12 cellular contexts compared by ENCODE assay signal in the genomic region with DNA sequence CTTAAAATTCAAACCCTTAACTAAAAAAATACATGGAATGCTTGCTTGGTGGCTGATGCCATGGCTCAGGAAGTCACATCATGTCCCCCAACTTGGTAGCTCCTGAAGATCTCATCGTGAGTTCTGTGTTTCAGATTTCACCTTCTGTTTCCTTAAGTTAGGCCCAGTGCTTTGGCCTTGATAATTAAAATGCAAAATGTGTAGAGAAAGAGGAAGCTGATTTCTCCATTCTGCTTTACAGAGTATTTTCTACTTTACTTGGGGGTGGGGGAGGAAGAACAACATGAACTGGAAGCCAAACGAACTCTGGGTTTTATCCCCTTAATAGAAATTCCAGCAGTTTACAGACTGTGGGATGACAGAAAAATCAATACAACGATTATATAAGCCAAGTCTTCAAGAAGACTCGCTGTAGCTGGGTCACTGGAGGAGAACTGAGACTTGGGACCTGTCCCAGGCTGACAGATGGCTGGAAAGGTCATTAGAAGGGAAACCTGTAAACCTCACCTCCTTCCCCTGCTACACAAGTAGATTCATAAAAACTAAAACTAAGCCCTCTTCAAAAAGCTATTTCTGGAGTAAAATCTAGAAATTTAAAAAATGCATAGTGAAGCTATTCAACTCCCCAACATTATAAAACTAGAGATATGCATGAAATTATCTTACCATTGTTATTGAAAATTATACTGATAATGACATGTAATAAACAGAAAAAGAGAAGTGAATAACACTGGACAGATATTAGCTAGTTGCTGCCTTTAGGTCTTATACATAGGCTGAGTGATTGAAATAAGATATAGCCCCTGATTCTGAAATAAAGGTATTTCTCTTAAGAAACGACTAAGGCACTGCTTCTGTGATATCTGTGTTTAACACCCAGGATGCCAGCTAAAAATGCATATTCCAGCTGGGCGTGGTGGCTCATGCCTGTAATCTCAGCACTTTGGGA. TPM values are rescaled to one million over a fixed set of nuclear protein-coding genes. Genes with fewer than 3 reads are reported as not detected.
A peak's percentile ranks its signal among the peaks of the same experiment; 100 is the strongest.
DNase-seq lines count a peak whose midpoint lies in the region; ATAC-seq, FAIRE-seq and TF ChIP-seq lines count a peak whose summit lies in the region.
"Had no signal": no experiment of that assay in that cellular context is flagged by ENCODE, and none has a peak within 500 bp of the region (broad histone marks: within the 10 kb centered on the region; RNA-seq: fewer than 3 reads in every experiment).

No MANE protein-coding gene starts in this region.

- H3K36me3 Mint-ChIP-seq in dendritic cell treated with granulocyte-macrophage colony-stimulating factor and Interleukin-4, amounts not matched to agents 40 ng/mL and 50 ng/mL, for 4 days (ENCODE audit: low read depth): peaks cover 38% of the 10 kb centered on the region

- H3K27ac Mint-ChIP-seq in dendritic cell treated with granulocyte-macrophage colony-stimulating factor and Interleukin-4, amounts not matched to agents 40 ng/mL and 50 ng/mL, for 4 days: peak overlapping the region; percentile 81
- H3K27ac Mint-ChIP-seq: activated naive CD8-positive, alpha-beta T cell had no signal

- no peaks in the 10 kb centered on the region for H3K9me3 Mint-ChIP-seq in dendritic cell treated with granulocyte-macrophage colony-stimulating factor and Interleukin-4, amounts not matched to agents 40 ng/mL and 50 ng/mL, for 4 days
- H3K9me3 Mint-ChIP-seq: neural crest cell had no signal

- H3K4me3 ChIP-seq in foreskin fibroblast (ENCODE audit: low read depth in 1 of 2, low read length in 2 of 2): no peak overlapping the region
- H3K4me3 ChIP-seq: tibial artery had no signal

- DNase-seq in GM12892 (ENCODE audit: insufficient read length) (no peak), MV-4-11 (lab: John Stamatoyannopoulos, UW) (peak; percentile 79), foreskin fibroblast (no peak), NCI-H2196 (lab: John Stamatoyannopoulos, UW; ENCODE audit: unreplicated experiment) (no peak)
- DNase-seq in activated T-cell treated with anti-CD3 and anti-CD28 coated beads, Interleukin-2, amount 50 U/mL, for 1 hour: no peak
- DNase-seq: tibial artery had no signal

- peak; percentile 49 for ATAC-seq in GM21717 (IDR thresholded peaks at IDR 0.05; ENCODE audit: unreplicated experiment)
- no peak for ATAC-seq in GM18517 (IDR thresholded peaks at IDR 0.05; ENCODE audit: unreplicated experiment)

- intact Hi-C loops in dendritic cell treated with granulocyte-macrophage colony-stimulating factor and Interleukin-4, amounts not matched to agents 40 ng/mL and 50 ng/mL, for 4 days (cut with micrococcal nuclease): loop anchor here (10.0 kb wide), 1 partner anchor 64 kb away; a partner anchor contains a TSS

- no peaks in the 10 kb centered on the region for H3K27me3 Mint-ChIP-seq in dendritic cell treated with granulocyte-macrophage colony-stimulating factor and Interleukin-4, amounts not matched to agents 40 ng/mL and 50 ng/mL, for 4 days
- H3K27me3 Mint-ChIP-seq: activated naive CD8-positive, alpha-beta T cell had no signal

- peak; percentile 36 for FAIRE-seq in GM12892 (lab: Jason Lieb, UNC)
- FAIRE-seq: endometrium had no signal

- no peak for TF ChIP-seq CTCF in foreskin fibroblast (IDR thresholded peaks at IDR 0.05; ENCODE audit: low read depth, low read length)

- no peak for TF ChIP-seq POLR2A in GM12892 (IDR thresholded peaks at IDR 0.05; ENCODE audit: low read depth, low read length)

- H3K4me3 Mint-ChIP-seq in dendritic cell treated with granulocyte-macrophage colony-stimulating factor and Interleukin-4, amounts not matched to agents 40 ng/mL and 50 ng/mL, for 4 days: no peak overlapping the region
- H3K4me3 Mint-ChIP-seq: activated naive CD8-positive, alpha-beta T cell; neural crest cell had no signal

- peaks cover 62% of the 10 kb centered on the region for H3K4me1 Mint-ChIP-seq in dendritic cell treated with granulocyte-macrophage colony-stimulating factor and Interleukin-4, amounts not matched to agents 40 ng/mL and 50 ng/mL, for 4 days (ENCODE audit: low read depth)

RNA-seq across cellular contexts. Expression of a gene that starts 22.1 kb away (rescaled TPM):
- polyA plus RNA-seq in GM12892 (2012; ENCODE audit: missing spikeins): 4.7 TPM
